ENCODE assay signal across 8 cellular contexts in genomic region chrX:40006025-40007017, GRCh38.
DNase-seq lines count a peak whose midpoint lies in the region; ATAC-seq and TF ChIP-seq lines count a peak whose summit lies in the region.

No MANE protein-coding gene starts in this region.

- DNase-seq in GM12864 (ENCODE audit: low read depth) (no peak), fibroblast of villous mesenchyme (ENCODE audit: low read depth) (peak; percentile 21), sciatic nerve (ENCODE audit: low spot score) (peak; percentile 72), cerebellum (ENCODE audit: low spot score) (no peak), HuH-7.5 (ENCODE audit: low spot score) (no peak), A172 (ENCODE audit: low spot score) (no peak), OCI-M2 (lab: John Stamatoyannopoulos, UW; ENCODE audit: unreplicated experiment) (no peak)
- peak; percentile 6 for DNase-seq in activated CD4-positive, alpha-beta T cell treated with anti-CD3 and anti-CD28 coated beads, Interleukin-2, amount 50 U/mL, for 1 hour

- no peak overlapping the region for H3K4me3 ChIP-seq in GM12864 (ENCODE audit: low read depth, low read length)
- H3K4me3 ChIP-seq in fibroblast of villous mesenchyme (ENCODE audit: low read depth, low read length), result no peak overlapping the region

- ATAC-seq in sciatic nerve, result peak; percentile 74

- intact Hi-C loops in sciatic nerve (cut with DNase I), result no loop called here

- TF ChIP-seq CTCF in GM12864 (IDR thresholded peaks at IDR 0.05; ENCODE audit: low read depth, low read length, missing control alignments) (peak; percentile 6), fibroblast of villous mesenchyme (IDR thresholded peaks at IDR 0.05; ENCODE audit: insufficient read depth, low read depth, low read length) (no peak)

Comparison
In these comparisons a context has a peak if more than half of its experiments do, and no peak if none do; other contexts are left out.
1. DNase-seq: peak in activated CD4-positive, alpha-beta T cell treated with anti-CD3 and anti-CD28 coated beads, Interleukin-2, amount 50 U/mL, for 1 hour (single experiment), fibroblast of villous mesenchyme (single experiment) and sciatic nerve (single experiment); none in GM12864 (single experiment), cerebellum (single experiment), HuH-7.5 (single experiment), A172 (single experiment) and OCI-M2 (single experiment).